ENCODE assay signal across 1 cellular context in genomic region chr7:50535291-50535711, GRCh38.
A peak's percentile ranks its signal among the peaks of the same experiment; 100 is the strongest.
TF ChIP-seq lines count a peak whose summit lies in the region.

No MANE protein-coding gene starts in this region.

TF ChIP-seq in HCT116, 20 proteins besides CTCF, POLR2A, EP300 and RAD21:
- TF ChIP-seq MAX (IDR thresholded peaks at IDR 0.05): 0 out of 2 replicates have a peak, but pooled peaks have one; percentile 21
